Comparison of ENCODE assay signal across 1 cellular context in genomic region chr11:62621567-62622470, GRCh38.
TF ChIP-seq lines count a peak whose summit lies in the region.

B3GAT3 (minus strand) TSS chr11:62621986; CDS start chr11:62621947, 39 bp downstream.

TF ChIP-seq in HEK293, 187 proteins besides CTCF, POLR2A, EP300 and RAD21 (continued from another document and continues in another):
- TF ChIP-seq ZNF362 (tag by site-specific recombination; IDR thresholded peaks at IDR 0.05), result no peak
- TF ChIP-seq ZNF521 (tag by site-specific recombination; IDR thresholded peaks at IDR 0.05), result no peak
- no peak for TF ChIP-seq ZNF248 (tag by site-specific recombination; IDR thresholded peaks at IDR 0.05)
- no peak for TF ChIP-seq ZFP3 (tag by site-specific recombination; IDR thresholded peaks at IDR 0.05; ENCODE audit: low read depth)
- TF ChIP-seq ZNF214 (tag by site-specific recombination; IDR thresholded peaks at IDR 0.05; ENCODE audit: borderline replicate concordance), result no peak
- no peak for TF ChIP-seq ZNF223 (tag by site-specific recombination; IDR thresholded peaks at IDR 0.05)
- TF ChIP-seq PRDM6 (tag by site-specific recombination; IDR thresholded peaks at IDR 0.05), result no peak
- TF ChIP-seq ZNF837 (tag by site-specific recombination; IDR thresholded peaks at IDR 0.05), result no peak
- TF ChIP-seq KLF10 (tag by site-specific recombination; IDR thresholded peaks at IDR 0.05), result peak; percentile 92
- TF ChIP-seq ZNF639 (tag by site-specific recombination; IDR thresholded peaks at IDR 0.05), result no peak
- no peak for TF ChIP-seq BCL6B (tag by site-specific recombination; IDR thresholded peaks at IDR 0.05)
- no peak for TF ChIP-seq ZSCAN5A (tag by site-specific recombination; IDR thresholded peaks at IDR 0.05)
- TF ChIP-seq GLIS1 (tag by site-specific recombination; IDR thresholded peaks at IDR 0.05), result peak; percentile 49
- TF ChIP-seq ZBTB17 (tag by site-specific recombination; IDR thresholded peaks at IDR 0.05), result peak; percentile 67
- no peak for TF ChIP-seq ZNF785 (tag by site-specific recombination; IDR thresholded peaks at IDR 0.05)
- no peak for TF ChIP-seq REST (tag by site-specific recombination; IDR thresholded peaks at IDR 0.05)
- TF ChIP-seq ZSCAN18 (tag by site-specific recombination; IDR thresholded peaks at IDR 0.05), result no peak
- no peak for TF ChIP-seq ZNF747 (tag by site-specific recombination; IDR thresholded peaks at IDR 0.05)
- no peak for TF ChIP-seq ZNF391 (tag by site-specific recombination; IDR thresholded peaks at IDR 0.05; ENCODE audit: borderline replicate concordance, low read depth)
- peak; percentile 91 for TF ChIP-seq KLF8 (tag by site-specific recombination; IDR thresholded peaks at IDR 0.05)
- TF ChIP-seq ZNF560 (tag by site-specific recombination; IDR thresholded peaks at IDR 0.05; ENCODE audit: borderline replicate concordance), result no peak
- TF ChIP-seq ZNF311 (tag by site-specific recombination; IDR thresholded peaks at IDR 0.05; ENCODE audit: borderline replicate concordance), result no peak
- no peak for TF ChIP-seq ZNF138 (tag by site-specific recombination; IDR thresholded peaks at IDR 0.05; ENCODE audit: borderline replicate concordance)
- no peak for TF ChIP-seq SALL2 (tag by site-specific recombination; IDR thresholded peaks at IDR 0.05; ENCODE audit: borderline replicate concordance)
- TF ChIP-seq ZNF626 (tag by site-specific recombination; IDR thresholded peaks at IDR 0.05), result no peak
- TF ChIP-seq ZNF426 (tag by site-specific recombination; IDR thresholded peaks at IDR 0.05), result no peak
- TF ChIP-seq ZNF140 (tag by site-specific recombination; IDR thresholded peaks at IDR 0.05), result no peak
- TF ChIP-seq ZNF623 (tag by site-specific recombination; IDR thresholded peaks at IDR 0.05), result no peak
- TF ChIP-seq ZNF830 (tag by site-specific recombination; IDR thresholded peaks at IDR 0.05; ENCODE audit: low read depth), result no peak
- TF ChIP-seq ZNF366 (tag by site-specific recombination; conservative IDR thresholded peaks at IDR 0.05), result peak; percentile 30
- no peak; the same call in 1 of the 2 replicates for TF ChIP-seq ZFHX2 (tag by site-specific recombination; conservative IDR thresholded peaks at IDR 0.05)
- TF ChIP-seq HIC1 (tag by site-specific recombination; IDR thresholded peaks at IDR 0.05), result peak; percentile 98
- TF ChIP-seq ZNF16 (tag by site-specific recombination; IDR thresholded peaks at IDR 0.05; ENCODE audit: low read depth), result no peak
- TF ChIP-seq HOXD13 (CRISPR knock-in tag; IDR thresholded peaks at IDR 0.05; ENCODE audit: borderline replicate concordance), result no peak
- TF ChIP-seq SP7 (tag by site-specific recombination; IDR thresholded peaks at IDR 0.05), result peak; percentile 62
- TF ChIP-seq SCRT1 (tag by site-specific recombination; IDR thresholded peaks at IDR 0.05; ENCODE audit: borderline replicate concordance), result no peak
- TF ChIP-seq ZNF600 (tag by site-specific recombination; IDR thresholded peaks at IDR 0.05), result peak; percentile 68
- peak; percentile 87 for TF ChIP-seq KLF9 (tag by site-specific recombination; IDR thresholded peaks at IDR 0.05; ENCODE audit: low read depth)
- no peak for TF ChIP-seq ZNF132 (tag by site-specific recombination; IDR thresholded peaks at IDR 0.05; ENCODE audit: borderline replicate concordance)
- TF ChIP-seq ZBTB11 (tag by site-specific recombination; conservative IDR thresholded peaks at IDR 0.05; ENCODE audit: low read depth), result peak; percentile 97
- TF ChIP-seq ZNF549 (tag by site-specific recombination; IDR thresholded peaks at IDR 0.05), result no peak
- peak; percentile 31; the same call in 1 of the 2 replicates for TF ChIP-seq ZNF398 (tag by site-specific recombination; IDR thresholded peaks at IDR 0.05)
- TF ChIP-seq ZFP41 (tag by site-specific recombination; IDR thresholded peaks at IDR 0.05; ENCODE audit: borderline replicate concordance), result no peak
- TF ChIP-seq ZBTB21 (tag by site-specific recombination; IDR thresholded peaks at IDR 0.05), result peak; percentile 93
